14 cellular contexts compared by ENCODE assay signal in the genomic region with DNA sequence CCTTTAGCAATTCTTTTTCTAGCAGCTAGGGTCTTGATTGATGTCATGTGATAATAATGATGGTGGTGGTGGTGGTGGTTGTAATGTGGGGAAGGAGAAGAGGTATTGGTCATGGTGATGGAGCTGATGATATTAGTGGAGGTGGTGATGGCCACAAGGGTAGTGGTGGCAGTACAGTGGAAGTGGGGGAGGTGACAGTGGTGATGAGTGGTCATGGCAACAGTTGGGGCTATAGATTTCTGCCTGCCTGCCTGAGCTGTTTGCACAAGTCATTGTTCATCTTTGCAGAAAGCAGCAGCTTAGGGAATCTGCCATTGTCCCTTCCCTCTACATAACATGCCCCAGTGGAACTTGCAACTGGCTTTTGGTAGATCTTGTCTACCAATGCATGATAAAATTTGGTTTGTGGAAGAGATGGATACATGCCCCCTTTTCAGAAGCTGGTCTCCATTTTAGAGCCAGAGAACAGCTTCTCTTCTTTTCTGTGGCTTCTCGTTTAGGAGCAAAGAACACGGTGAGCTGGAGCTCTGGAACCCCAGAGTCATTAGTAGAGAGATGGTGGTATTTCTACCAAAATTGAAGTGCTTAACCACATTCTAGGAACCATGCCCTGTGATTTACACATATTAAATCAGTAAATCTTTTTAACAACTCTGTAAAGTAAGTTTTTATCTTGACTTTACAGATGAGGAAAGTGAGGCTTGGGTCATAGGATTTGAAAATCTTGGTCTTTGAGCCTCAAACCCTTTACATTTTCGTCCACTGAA.
DNase-seq lines count a peak whose midpoint lies in the region; FAIRE-seq and TF ChIP-seq lines count a peak whose summit lies in the region.
"Had no signal": no experiment of that assay in that cellular context is flagged by ENCODE, and none has a peak within 500 bp of the region (broad histone marks: within the 10 kb centered on the region; RNA-seq: fewer than 3 reads in every experiment).

No MANE protein-coding gene starts in this region.

- peaks cover 0 to 3% of the 10 kb centered on the region in 2 donors for H3K9me3 ChIP-seq in ascending aorta
- H3K9me3 ChIP-seq in mesodermal cell (ENCODE audit: control insufficient read depth, low read length), result no peaks in the 10 kb centered on the region
- H3K9me3 ChIP-seq in thyroid gland, result no peaks in the 10 kb centered on the region

- no peak overlapping the region for H3K4me3 ChIP-seq in ascending aorta
- no peak overlapping the region for H3K4me3 ChIP-seq in mesodermal cell (ENCODE audit: extremely low read depth, insufficient read depth, low read length, poor library complexity, severe bottlenecking)
- H3K4me3 ChIP-seq in thyroid gland (replicated peaks in 1 of 3), result no peak overlapping the region
- H3K4me3 ChIP-seq: skin epidermis had no signal

- no peak for TF ChIP-seq CTCF in ascending aorta (IDR thresholded peaks at IDR 0.05)
- TF ChIP-seq CTCF in thyroid gland (IDR thresholded peaks at IDR 0.05), result no peak

- H3K4me1 ChIP-seq in ascending aorta (peaks cover 5 to 51% of the 10 kb centered on the region in 2 donors), mesodermal cell (ENCODE audit: control insufficient read depth, insufficient read depth, low read length, poor library complexity, severe bottlenecking) (peaks cover 41% of the 10 kb centered on the region), thyroid gland (peaks cover 12 to 28% of the 10 kb centered on the region in 2 donors)

- no peak for TF ChIP-seq POLR2A in thyroid gland (IDR thresholded peaks at IDR 0.05)
- TF ChIP-seq POLR2A in H54 (IDR thresholded peaks at IDR 0.05; ENCODE audit: low read depth, low read length), result no peak

- H3K27ac ChIP-seq in ascending aorta (peak overlapping the region; percentile 82 to 89), mesodermal cell (ENCODE audit: low read depth, low read length, severe bottlenecking) (peak overlapping the region; percentile 73), thyroid gland (peak overlapping the region; percentile 20 to 49 (median 20))

- DNase-seq in NCI-H510A treated with DMSO at 0.1 percent for 48 hours (lab: John Stamatoyannopoulos, UW) (peak; percentile 29), NCI-H510A (lab: John Stamatoyannopoulos, UW) (no peak), ascending aorta (ENCODE audit: low spot score in 2 of 2) (no peak), thyroid gland (no peak), H54 (ENCODE audit: insufficient read length, low spot score) (no peak), KG1 (lab: John Stamatoyannopoulos, UW) (no peak)
- DNase-seq in stimulated activated naive CD4-positive, alpha-beta T cell (lab: John Stamatoyannopoulos, UW), result no peak
- DNase-seq: activated B cell treated with CpG ODN at 0.5 μM for 24 hours, Kasumi-1, naive B cell had no signal

- no peak for FAIRE-seq in H54 (lab: Jason Lieb, UNC)
- FAIRE-seq: D721Med, islet of Langerhans had no signal

- H3K36me3 ChIP-seq in ascending aorta (no peaks in the 10 kb centered on the region), mesodermal cell (ENCODE audit: control insufficient read depth, insufficient read depth, low read length) (peaks cover 10% of the 10 kb centered on the region), thyroid gland (no peaks in the 10 kb centered on the region)

- H3K27me3 ChIP-seq in ascending aorta, result no peaks in the 10 kb centered on the region
- no peaks in the 10 kb centered on the region for H3K27me3 ChIP-seq in thyroid gland

- intact Hi-C loops in ascending aorta (cut with DNase I), result loop anchor here (10.0 kb wide), 1 partner anchor 102 kb away; a partner anchor contains a TSS
- intact Hi-C loops in thyroid gland (cut with DNase I), result no loop called here

- no CpG with 5 or more reads among the region's 3 CpGs for WGBS in mesodermal cell (ENCODE audit: insufficient coverage in 2 of 2), 2 experiments
- WGBS in thyroid gland, 2 donors, result 78 to 88% methylated on average over 3 of the region's 3 CpGs

Comparison
In these comparisons a context has a peak if more than half of its experiments do, and no peak if none do; other contexts are left out.
1. H3K27ac ChIP-seq: peak in every context shown above with its lines; median percentile 86 in ascending aorta; 73 in mesodermal cell; 20 in thyroid gland.